20 cellular contexts compared by ENCODE assay signal in genomic region chr16:4091638-4092037, GRCh38. TPM values are rescaled to one million over a fixed set of nuclear protein-coding genes. Genes with fewer than 3 reads are reported as not detected.
DNase-seq lines count a peak whose midpoint lies in the region; ATAC-seq, FAIRE-seq and TF ChIP-seq lines count a peak whose summit lies in the region.
"Had no signal": no experiment of that assay in that cellular context is flagged by ENCODE, and none has a peak within 500 bp of the region (broad histone marks: within the 10 kb centered on the region; RNA-seq: fewer than 3 reads in every experiment).

No MANE protein-coding gene starts in this region.

- no peak overlapping the region for H2AK9ac ChIP-seq in IMR-90 (replicated peaks; ENCODE audit: low read depth, low read length, poor library complexity)

- peak overlapping the region; percentile 72 for H3K4me2 ChIP-seq in BLaER1
- no peak overlapping the region for H3K4me2 ChIP-seq in IMR-90 (ENCODE audit: low read depth, low read length)
- H3K4me2 ChIP-seq: GM23338 had no signal

- no peak for TF ChIP-seq RAD21 in IMR-90 (IDR thresholded peaks at IDR 0.05; ENCODE audit: low read length)

- no CpG with 5 or more reads among the region's 12 CpGs for WGBS in IMR-90 (ENCODE audit: extremely low coverage in 2 of 2, insufficient read length in 1 of 2), 2 experiments
- WGBS in lung, 2 donors, result 65 to 66% methylated on average over 12 of the region's 12 CpGs

- H2BK5ac ChIP-seq in IMR-90 (ENCODE audit: low read depth, low read length, poor library complexity, severe bottlenecking), result no peak overlapping the region

- H3K9me1 ChIP-seq in IMR-90 (ENCODE audit: insufficient read depth, low read length), result peaks cover 12% of the 10 kb centered on the region

- H4K20me1 ChIP-seq in BLaER1 (peaks cover 99% of the 10 kb centered on the region), IMR-90 (ENCODE audit: insufficient read depth, low read length) (peaks cover 28% of the 10 kb centered on the region)

- no TSS peak for BruUV-seq in IMR-90 (replicated peaks; lab: Mats Ljungman, UMichigan)

- no peak overlapping the region for H3K27ac ChIP-seq in BLaER1
- no peak overlapping the region for H3K27ac ChIP-seq in IMR-90 (ENCODE audit: insufficient read depth, low read length)
- H3K27ac ChIP-seq in lung (ENCODE audit: low read depth in 1 of 2, low read length in 1 of 2), result peak overlapping the region in 1 of 2 donors; percentile 58
- H3K27ac ChIP-seq: VCaP had no signal

- H3K18ac ChIP-seq in IMR-90 (ENCODE audit: low read depth, low read length), result no peak overlapping the region

- intact Hi-C loops in IMR-90 (cut with micrococcal nuclease), result no loop called here

- H3K36me3 ChIP-seq in BLaER1 (peaks cover 51% of the 10 kb centered on the region), IMR-90 (ENCODE audit: control insufficient read depth, insufficient read depth, low read length) (no peaks in the 10 kb centered on the region; the same call in 1 of the 2 replicates), lung (ENCODE audit: control insufficient read depth in 2 of 2, insufficient read depth in 2 of 2, low read length in 2 of 2) (no peaks in the 10 kb centered on the region)
- H3K36me3 ChIP-seq: stomach had no signal

- H4K8ac ChIP-seq in IMR-90 (ENCODE audit: low read depth in 2 of 2, low read length in 2 of 2), result no peak overlapping the region

- H3K4me3 ChIP-seq in BLaER1 (no peak overlapping the region), IMR-90 (ENCODE audit: insufficient read depth, low read depth, low read length) (no peak overlapping the region), lung (no peak overlapping the region)
- H3K4me3 ChIP-seq: GM23338, stomach had no signal

- H4K91ac ChIP-seq in IMR-90 (ENCODE audit: insufficient read depth, low read depth, low read length), result no peak overlapping the region

- no peak overlapping the region for H3K23ac ChIP-seq in IMR-90 (ENCODE audit: low read depth, low read length)

- H3K56ac ChIP-seq in IMR-90 (ENCODE audit: extremely low read depth, insufficient read depth, low read length), result no peak overlapping the region

- H3K79me1 ChIP-seq in IMR-90 (ENCODE audit: low read depth in 1 of 2, low read length in 2 of 2), result peaks cover 32 to 81% of the 10 kb centered on the region in 2 experiments; a peak in 3 of 4 replicates

- no peak overlapping the region for H2BK15ac ChIP-seq in IMR-90 (ENCODE audit: low read depth, low read length)

- H3K9ac ChIP-seq in BLaER1 (no peak overlapping the region), IMR-90 (ENCODE audit: low read depth, low read length) (no peak overlapping the region)

- H3K4me1 ChIP-seq in BLaER1 (peaks cover 99% of the 10 kb centered on the region), IMR-90 (ENCODE audit: control insufficient read depth, insufficient read depth, low read length) (peaks cover 19% of the 10 kb centered on the region), lung (ENCODE audit: control insufficient read depth in 2 of 2, insufficient read depth in 2 of 2, low read length in 2 of 2) (peaks cover 11 to 14% of the 10 kb centered on the region in 2 donors)

- DNase-seq in IMR-90 (no peak), NCI-H524 treated with DMSO at 0.1 percent for 48 hours (lab: John Stamatoyannopoulos, UW) (peak; percentile 51), lung (ENCODE audit: low spot score) (peak; percentile 60), ecto neural progenitor cell (ENCODE audit: low spot score) (no peak), kidney tubule cell (ENCODE audit: low spot score) (no peak), GM03348 (ENCODE audit: low spot score) (no peak), frontal cortex (ENCODE audit: low spot score in 2 of 2) (no peak)
- DNase-seq: activated naive CD4-positive, alpha-beta T cell treated with anti-CD3 and anti-CD28 coated beads, Interleukin-2, amount 50 U/mL, for 16 hours; activated T-cell treated with anti-CD3 and anti-CD28 coated beads, Interleukin-2, amount 50 U/mL, for 24 hours; DND-41; MM.1S; NCI-H2227 treated with DMSO at 0.1 percent for 48 hours; SHP77; stimulated activated CD4-positive, alpha-beta T cell treated with anti-CD3 and anti-CD28 coated beads, Interleukin-2, amount 100 ng/mL, for 48 hours; stomach; T-helper 1 cell had no signal

- H4K5ac ChIP-seq in IMR-90 (ENCODE audit: low read depth, low read length), result no peak overlapping the region

- TF ChIP-seq CTCF in IMR-90 (conservative IDR thresholded peaks at IDR 0.05; ENCODE audit: low read depth, low read length), result no peak
- TF ChIP-seq CTCF in lung (IDR thresholded peaks at IDR 0.05; ENCODE audit: control extremely low read depth, extremely low read depth), result no peak

- no peak overlapping the region for H2AK5ac ChIP-seq in IMR-90 (ENCODE audit: low read depth, low read length)

- no peak overlapping the region for H3K4ac ChIP-seq in IMR-90 (ENCODE audit: low read depth, low read length)

- no peak overlapping the region for H2AFZ ChIP-seq in IMR-90 (replicated peaks; ENCODE audit: low read length, poor library complexity)
- H2AFZ ChIP-seq: GM23338 had no signal

- H3K27me3 ChIP-seq in BLaER1 (no peaks in the 10 kb centered on the region), IMR-90 (ENCODE audit: control insufficient read depth, insufficient read depth, low read length) (no peaks in the 10 kb centered on the region), lung (ENCODE audit: control insufficient read depth, insufficient read depth) (no peaks in the 10 kb centered on the region)
- H3K27me3 ChIP-seq: stomach had no signal

- CTCF ChIA-PET in IMR-90 (lab: Yijun Ruan, JAX), result no interaction called here

- no peak overlapping the region for H3K14ac ChIP-seq in IMR-90 (replicated peaks; ENCODE audit: low read depth, low read length)

- H2BK20ac ChIP-seq in IMR-90 (ENCODE audit: low read depth, low read length), result no peak overlapping the region; the same call in 1 of the 2 replicates

- H3K9me3 ChIP-seq in BLaER1 (no peaks in the 10 kb centered on the region), IMR-90 (ENCODE audit: control insufficient read depth, insufficient read depth, low read length) (no peaks in the 10 kb centered on the region), lung (ENCODE audit: control insufficient read depth in 2 of 2, insufficient read depth in 1 of 2, low read length in 1 of 2) (no peaks in the 10 kb centered on the region)
- H3K9me3 ChIP-seq: stomach had no signal

- ATAC-seq in IMR-90 (ENCODE audit: low read depth) (no peak), lung (ENCODE audit: insufficient read depth, low FRiP score) (no peak)
- ATAC-seq: GM23338 had no signal

- POLR2A ChIA-PET in IMR-90 (lab: Charles Lee; ENCODE audit: unreplicated experiment), result no interaction called here

- H2BK120ac ChIP-seq in IMR-90 (ENCODE audit: low read depth, low read length), result no peak overlapping the region

- TF ChIP-seq POLR2A in IMR-90 (IDR thresholded peaks at IDR 0.05; ENCODE audit: low read depth, low read length), result no peak

- FAIRE-seq in frontal cortex (lab: Jason Lieb, UNC), result no peak
- FAIRE-seq: astrocyte had no signal

- dilution Hi-C loops in IMR-90 (cut with HindIII; ENCODE audit: low sequenced_read_pairs, unreplicated experiment), result no loop called here

- in situ Hi-C loops in IMR-90 (cut with MboI; ENCODE audit: low sequenced_read_pairs), result no loop called here

TF ChIP-seq in IMR-90, 13 proteins besides CTCF, POLR2A, EP300 and RAD21:
- 0 out of 2 replicates have a peak, but pooled peaks have one; percentile 4 for TF ChIP-seq CEBPB (IDR thresholded peaks at IDR 0.05; ENCODE audit: low read depth, low read length)
- no peak for TF ChIP-seq BHLHE40 (IDR thresholded peaks at IDR 0.05; ENCODE audit: low read depth, low read length)
- TF ChIP-seq USF2 (IDR thresholded peaks at IDR 0.05; ENCODE audit: low read depth, low read length), result no peak
- TF ChIP-seq CHD1 (IDR thresholded peaks at IDR 0.05; ENCODE audit: low read depth, low read length), result no peak
- no peak for TF ChIP-seq MAZ (IDR thresholded peaks at IDR 0.05; ENCODE audit: borderline replicate concordance, low read depth, low read length)
- TF ChIP-seq RFX5 (IDR thresholded peaks at IDR 0.05; ENCODE audit: low read depth, low read length), result no peak
- TF ChIP-seq MAFK (IDR thresholded peaks at IDR 0.05; ENCODE audit: low read depth, low read length), result no peak
- TF ChIP-seq FOS (IDR thresholded peaks at IDR 0.05; ENCODE audit: low read depth, low read length), result no peak

RNA-seq across cellular contexts. Expression of gene ADCY9, which starts 24.6 kb away (rescaled TPM):
- total RNA-seq in IMR-90 (2012; rRNA removed), result 5.4 and 5.6 TPM in 2 replicates
- 12.5 and 13.5 TPM in 2 replicates for polyA plus RNA-seq in IMR-90 (2012; rRNA removed)
- 7.6 and 15.1 TPM in 2 replicates for polyA plus RNA-seq in IMR-90 (2012; cell fraction: cytosol; rRNA removed)
- 16.3 and 19.4 TPM in 2 replicates for polyA plus RNA-seq in IMR-90 (2012; cell fraction: nucleus; rRNA removed; ENCODE audit: low replicate concordance)
- 10 to 100 TPM; 22.3 to 37.6 TPM for total RNA-seq in lung
- polyA plus RNA-seq in lung, result 10 to 100 TPM; 12.7 to 12.8 TPM
- 6.5 TPM for total RNA-seq in frontal cortex

Comparison
In these comparisons a context has a peak if more than half of its experiments do, and no peak if none do; other contexts are left out.
1. DNase-seq: peak in NCI-H524 treated with DMSO at 0.1 percent for 48 hours (single experiment) and lung (single experiment); none in IMR-90 (single experiment), ecto neural progenitor cell (single experiment), kidney tubule cell (single experiment), GM03348 (single experiment) and frontal cortex (0 of 2).